In genomic region chr9:136095495-136096058, GRCh38 we compare ENCODE assay signal across 1 cellular context.
TF ChIP-seq lines count a peak whose summit lies in the region.

No MANE protein-coding gene starts in this region.

TF ChIP-seq in WTC11, 78 proteins besides CTCF, POLR2A, EP300 and RAD21 (continued from another document):
- TF ChIP-seq MLX (CRISPR knock-in tag; IDR thresholded peaks at IDR 0.05) (no peak), MAX (CRISPR knock-in tag; IDR thresholded peaks at IDR 0.05) (no peak)
